Comparison of ENCODE assay signal across 1 cellular context in the genomic region with DNA sequence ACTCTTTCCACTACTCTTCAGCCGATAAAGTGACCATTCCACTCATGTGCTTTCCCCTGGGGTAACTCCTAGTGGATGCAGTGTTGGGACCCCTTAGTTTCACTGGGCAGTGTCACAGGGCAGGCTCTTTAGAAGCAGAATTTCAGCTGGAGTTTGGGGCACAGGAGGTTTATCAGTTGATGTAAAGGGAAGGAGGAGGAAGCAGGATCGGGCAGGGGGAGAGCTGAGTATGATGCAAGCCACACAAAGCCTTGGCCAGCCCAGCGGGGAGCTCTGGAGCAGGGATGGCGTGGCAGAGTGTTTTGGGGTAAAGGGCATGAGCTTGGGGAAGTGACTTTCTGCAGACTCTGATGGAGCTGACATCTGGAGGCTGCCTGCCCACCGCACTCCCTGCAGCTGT.
TF ChIP-seq lines count a peak whose summit lies in the region.

No MANE protein-coding gene starts in this region.

TF ChIP-seq in K562, 482 proteins besides CTCF, POLR2A, EP300 and RAD21:
- TF ChIP-seq ZNF134 (CRISPR knock-in tag; conservative IDR thresholded peaks at IDR 0.05), result peak; percentile 76
- TF ChIP-seq ZNF589 (CRISPR knock-in tag; IDR thresholded peaks at IDR 0.05; ENCODE audit: low read depth), result 0 out of 2 replicates have a peak, but pooled peaks have one; percentile 19
- peak; percentile 15; the same call in 1 of the 2 replicates for TF ChIP-seq CTBP1 (IDR thresholded peaks at IDR 0.05; ENCODE audit: borderline replicate concordance)
- peak; percentile 29; the same call in 1 of the 2 replicates for TF ChIP-seq CEBPG (CRISPR knock-in tag; IDR thresholded peaks at IDR 0.05)
- peak in 1 of 2 experiments; percentile 41; a peak in 1 of 4 replicates for TF ChIP-seq CEBPG (tag; conservative IDR thresholded peaks at IDR 0.05 in 1 of 2, IDR thresholded peaks at IDR 0.05 in 1 of 2)
- TF ChIP-seq SMAD4 (CRISPR knock-in tag; conservative IDR thresholded peaks at IDR 0.05), result peak; percentile 25; the same call in 1 of the 2 replicates
- TF ChIP-seq, protein P1, sequence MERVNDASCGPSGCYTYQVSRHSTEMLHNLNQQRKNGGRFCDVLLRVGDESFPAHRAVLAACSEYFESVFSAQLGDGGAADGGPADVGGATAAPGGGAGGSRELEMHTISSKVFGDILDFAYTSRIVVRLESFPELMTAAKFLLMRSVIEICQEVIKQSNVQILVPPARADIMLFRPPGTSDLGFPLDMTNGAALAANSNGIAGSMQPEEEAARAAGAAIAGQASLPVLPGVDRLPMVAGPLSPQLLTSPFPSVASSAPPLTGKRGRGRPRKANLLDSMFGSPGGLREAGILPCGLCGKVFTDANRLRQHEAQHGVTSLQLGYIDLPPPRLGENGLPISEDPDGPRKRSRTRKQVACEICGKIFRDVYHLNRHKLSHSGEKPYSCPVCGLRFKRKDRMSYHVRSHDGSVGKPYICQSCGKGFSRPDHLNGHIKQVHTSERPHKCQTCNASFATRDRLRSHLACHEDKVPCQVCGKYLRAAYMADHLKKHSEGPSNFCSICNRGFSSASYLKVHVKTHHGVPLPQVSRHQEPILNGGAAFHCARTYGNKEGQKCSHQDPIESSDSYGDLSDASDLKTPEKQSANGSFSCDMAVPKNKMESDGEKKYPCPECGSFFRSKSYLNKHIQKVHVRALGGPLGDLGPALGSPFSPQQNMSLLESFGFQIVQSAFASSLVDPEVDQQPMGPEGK (CRISPR knock-in tag; IDR thresholded peaks at IDR 0.05; ENCODE audit: borderline replicate concordance), result no peak
